Comparison of ENCODE assay signal across 3 cellular contexts in genomic region chr1:60296794-60297193, GRCh38.
"Had no signal": no experiment of that assay in that cellular context is flagged by ENCODE, and none has a peak within 500 bp of the region (broad histone marks: within the 10 kb centered on the region; RNA-seq: fewer than 3 reads in every experiment).

No MANE protein-coding gene starts in this region.

- ATAC-seq: GM12878 had no signal

- H3K4me3 ChIP-seq: GM12878 had no signal

- DNase-seq: GDM1, GF-D8 had no signal
